Comparison of ENCODE assay signal across 20 cellular contexts in the genomic region with DNA sequence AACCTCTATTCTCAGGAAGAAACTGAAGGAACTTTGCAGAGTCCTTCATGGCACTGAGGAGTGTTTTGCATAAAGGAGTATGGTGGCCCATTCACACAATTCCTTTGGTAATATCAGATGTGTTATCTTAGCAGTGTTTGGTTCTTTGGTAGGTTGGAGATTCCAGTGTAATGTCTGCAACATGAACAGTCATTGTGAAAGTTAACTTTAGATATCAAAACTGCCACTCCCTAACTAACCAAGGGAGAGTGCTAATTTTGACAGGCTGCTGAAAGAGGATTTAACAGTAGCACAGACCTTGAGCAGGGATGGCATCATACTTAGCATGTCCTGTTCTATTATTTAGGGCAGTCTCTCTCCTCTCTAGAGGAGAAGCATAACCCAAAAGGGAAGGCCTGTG.
DNase-seq lines count a peak whose midpoint lies in the region; ATAC-seq and TF ChIP-seq lines count a peak whose summit lies in the region.
"Had no signal": no experiment of that assay in that cellular context is flagged by ENCODE, and none has a peak within 500 bp of the region (broad histone marks: within the 10 kb centered on the region; RNA-seq: fewer than 3 reads in every experiment).

No MANE protein-coding gene starts in this region.

- TF ChIP-seq POLR2A in gastroesophageal sphincter (IDR thresholded peaks at IDR 0.05), result no peak
- no peak for TF ChIP-seq POLR2A in uterus (IDR thresholded peaks at IDR 0.05)

- no peaks in the 10 kb centered on the region for H3K9me3 Mint-ChIP-seq in activated T-cell treated with anti-CD3 and anti-CD28 coated beads, Interleukin-2, amount 50 U/mL, for 72 hours
- no peaks in the 10 kb centered on the region for H3K9me3 Mint-ChIP-seq in activated T-cell treated with anti-CD3 and anti-CD28 coated beads, Interleukin-2, amount 50 U/mL, for 24 hours
- H3K9me3 Mint-ChIP-seq: CD4-positive, alpha-beta T cell; naive thymus-derived CD8-positive, alpha-beta T cell; stimulated activated naive CD8-positive, alpha-beta T cell treated with anti-CD3 and anti-CD28 coated beads, Interleukin-15, Interleukin-2, amounts not matched to agents 100 ng/mL and 50 ng/mL, for 24 hours had no signal

- H3K27ac Mint-ChIP-seq in activated T-cell treated with anti-CD3 and anti-CD28 coated beads, Interleukin-2, amount 50 U/mL, for 72 hours, result no peak overlapping the region
- H3K27ac Mint-ChIP-seq in activated T-cell treated with anti-CD3 and anti-CD28 coated beads, Interleukin-2, amount 50 U/mL, for 24 hours, result no peak overlapping the region
- H3K27ac Mint-ChIP-seq: CD4-positive, alpha-beta T cell; naive thymus-derived CD8-positive, alpha-beta T cell; stimulated activated naive CD8-positive, alpha-beta T cell treated with anti-CD3 and anti-CD28 coated beads, Interleukin-15, Interleukin-2, amounts not matched to agents 100 ng/mL and 50 ng/mL, for 24 hours had no signal

- peaks cover 26% of the 10 kb centered on the region for H3K4me1 Mint-ChIP-seq in activated T-cell treated with anti-CD3 and anti-CD28 coated beads, Interleukin-2, amount 50 U/mL, for 72 hours (ENCODE audit: low read depth)
- H3K4me1 Mint-ChIP-seq in activated T-cell treated with anti-CD3 and anti-CD28 coated beads, Interleukin-2, amount 50 U/mL, for 24 hours (ENCODE audit: low read depth), result peaks cover 19% of the 10 kb centered on the region

- TF ChIP-seq EP300 in gastroesophageal sphincter (IDR thresholded peaks at IDR 0.05), result no peak

- H3K4me1 ChIP-seq in gastroesophageal sphincter (peaks cover 24 to 76% (median 41%) of the 10 kb centered on the region in 3 donors), uterus (peaks cover 7 to 14% of the 10 kb centered on the region in 2 donors)

- peak overlapping the region in 3 of 4 donors; percentile 29 to 73 (median 67) for H3K27ac ChIP-seq in gastroesophageal sphincter
- peak overlapping the region; percentile 82 to 96 for H3K27ac ChIP-seq in uterus
- H3K27ac ChIP-seq: parathyroid adenoma, WERI-Rb-1 had no signal

- intact Hi-C loops in uterus (cut with DNase I; ENCODE audit: low total_unique reads) (no loop called here), Right ventricle myocardium inferior (cut with DNase I) (no loop called here)

- H3K36me3 Mint-ChIP-seq in activated T-cell treated with anti-CD3 and anti-CD28 coated beads, Interleukin-2, amount 50 U/mL, for 72 hours (ENCODE audit: insufficient read depth in 2 of 2), result peaks cover 2 to 3% of the 10 kb centered on the region in 2 donors
- H3K36me3 Mint-ChIP-seq in activated T-cell treated with anti-CD3 and anti-CD28 coated beads, Interleukin-2, amount 50 U/mL, for 24 hours (ENCODE audit: low read depth), result peaks cover 43% of the 10 kb centered on the region

- no peak overlapping the region for H3K4me3 Mint-ChIP-seq in activated T-cell treated with anti-CD3 and anti-CD28 coated beads, Interleukin-2, amount 50 U/mL, for 72 hours
- H3K4me3 Mint-ChIP-seq in activated T-cell treated with anti-CD3 and anti-CD28 coated beads, Interleukin-2, amount 50 U/mL, for 24 hours, result no peak overlapping the region
- H3K4me3 Mint-ChIP-seq: CD4-positive, alpha-beta T cell; naive thymus-derived CD8-positive, alpha-beta T cell; stimulated activated naive CD8-positive, alpha-beta T cell treated with anti-CD3 and anti-CD28 coated beads, Interleukin-15, Interleukin-2, amounts not matched to agents 100 ng/mL and 50 ng/mL, for 24 hours had no signal

- no peaks in the 10 kb centered on the region for H3K36me3 ChIP-seq in gastroesophageal sphincter
- H3K36me3 ChIP-seq in uterus, result no peaks in the 10 kb centered on the region
- H3K36me3 ChIP-seq: gastrocnemius medialis, vagina, WERI-Rb-1 had no signal

- peak; percentile 56 to 64 for ATAC-seq in activated T-cell treated with anti-CD3 and anti-CD28 coated beads, Interleukin-2, amount 50 U/mL, for 72 hours (replicated peaks in 1 of 2)
- ATAC-seq in gastroesophageal sphincter (no peak), Right ventricle myocardium inferior (no peak)
- ATAC-seq: gastrocnemius medialis; naive thymus-derived CD8-positive, alpha-beta T cell had no signal

- H3K9me3 ChIP-seq in gastroesophageal sphincter (no peaks in the 10 kb centered on the region), uterus (no peaks in the 10 kb centered on the region)
- H3K9me3 ChIP-seq: gastrocnemius medialis, vagina had no signal

- no peak for DNase-seq in activated T-cell treated with anti-CD3 and anti-CD28 coated beads, Interleukin-2, amount 50 U/mL, for 72 hours
- DNase-seq in activated T-cell treated with anti-CD3 and anti-CD28 coated beads, Interleukin-2, amount 50 U/mL, for 24 hours, result no peak
- peak; percentile 27 for DNase-seq in NCI-H226
- DNase-seq in uterus, result no peak
- no peak for DNase-seq in activated CD4-positive, alpha-beta T cell treated with anti-CD3 and anti-CD28 coated beads for 4 hours
- DNase-seq in COLO829 (ENCODE audit: low spot score), result no peak
- DNase-seq in Right ventricle myocardium inferior (ENCODE audit: missing footprints), result no peak
- DNase-seq: activated CD8-positive, alpha-beta memory T cell treated with anti-CD3 and anti-CD28 coated beads for 24 hours; amniotic stem cell; CD4-positive, alpha-beta T cell; central memory CD4-positive, alpha-beta T cell; gastrocnemius medialis; mesenchymal stem cell; naive thymus-derived CD8-positive, alpha-beta T cell; stimulated activated CD4-positive, alpha-beta T cell treated with anti-CD3 and anti-CD28 coated beads, Interleukin-2, amount 100 ng/mL, for 24 hours; WERI-Rb-1 had no signal

- H3K27me3 Mint-ChIP-seq in activated T-cell treated with anti-CD3 and anti-CD28 coated beads, Interleukin-2, amount 50 U/mL, for 72 hours (ENCODE audit: low read depth), result no peaks in the 10 kb centered on the region
- no peaks in the 10 kb centered on the region for H3K27me3 Mint-ChIP-seq in activated T-cell treated with anti-CD3 and anti-CD28 coated beads, Interleukin-2, amount 50 U/mL, for 24 hours
- H3K27me3 Mint-ChIP-seq: CD4-positive, alpha-beta T cell; naive thymus-derived CD8-positive, alpha-beta T cell; stimulated activated naive CD8-positive, alpha-beta T cell treated with anti-CD3 and anti-CD28 coated beads, Interleukin-15, Interleukin-2, amounts not matched to agents 100 ng/mL and 50 ng/mL, for 24 hours had no signal

- TF ChIP-seq CTCF in gastroesophageal sphincter (IDR thresholded peaks at IDR 0.05) (no peak), uterus (IDR thresholded peaks at IDR 0.05) (no peak)

- no peak overlapping the region for H3K4me3 ChIP-seq in gastroesophageal sphincter
- no peak overlapping the region for H3K4me3 ChIP-seq in uterus
- H3K4me3 ChIP-seq: gastrocnemius medialis, vagina had no signal

- H3K27me3 ChIP-seq in gastroesophageal sphincter (no peaks in the 10 kb centered on the region), uterus (no peaks in the 10 kb centered on the region)
- H3K27me3 ChIP-seq: gastrocnemius medialis, vagina had no signal

Comparison
In these comparisons a context has a peak if more than half of its experiments do, and no peak if none do; other contexts are left out.
1. ATAC-seq: peak in activated T-cell treated with anti-CD3 and anti-CD28 coated beads, Interleukin-2, amount 50 U/mL, for 72 hours (2 of 2); none in gastroesophageal sphincter (single experiment) and Right ventricle myocardium inferior (single experiment).